17 cellular contexts compared by ENCODE assay signal in genomic region chr22:37740455-37741311, GRCh38. TPM values are rescaled to one million over a fixed set of nuclear protein-coding genes. Genes with fewer than 3 reads are reported as not detected.
DNase-seq lines count a peak whose midpoint lies in the region; ATAC-seq and TF ChIP-seq lines count a peak whose summit lies in the region.
"Had no signal": no experiment of that assay in that cellular context is flagged by ENCODE, and none has a peak within 500 bp of the region (broad histone marks: within the 10 kb centered on the region; RNA-seq: fewer than 3 reads in every experiment).

No MANE protein-coding gene starts in this region.

- H3K27ac ChIP-seq in right cardiac atrium (ENCODE audit: low read length), result no peak overlapping the region
- H3K27ac ChIP-seq: 22Rv1 had no signal

- H3K9me3 Mint-ChIP-seq in stimulated activated naive B cell treated with anti-CD40 and anti-IgM and Interleukin-4, amounts not matched to agents 10 μg/mL and 1 μg/mL and 100 μg/mL, for 72 hours, result no peaks in the 10 kb centered on the region
- H3K9me3 Mint-ChIP-seq: activated naive CD4-positive, alpha-beta T cell treated with anti-CD3 and anti-CD28 coated beads for 36 hours had no signal

- no peak overlapping the region for H3K4me3 Mint-ChIP-seq in stimulated activated naive B cell treated with anti-CD40 and anti-IgM and Interleukin-4, amounts not matched to agents 10 μg/mL and 1 μg/mL and 100 μg/mL, for 72 hours
- H3K4me3 Mint-ChIP-seq: activated naive CD4-positive, alpha-beta T cell treated with anti-CD3 and anti-CD28 coated beads for 36 hours had no signal

- no peak overlapping the region for H3K4me3 ChIP-seq in right cardiac atrium (ENCODE audit: low read length)

- H3K27ac Mint-ChIP-seq in stimulated activated naive B cell treated with anti-CD40 and anti-IgM and Interleukin-4, amounts not matched to agents 10 μg/mL and 1 μg/mL and 100 μg/mL, for 72 hours, result peak overlapping the region; percentile 66
- H3K27ac Mint-ChIP-seq: activated naive CD4-positive, alpha-beta T cell treated with anti-CD3 and anti-CD28 coated beads for 36 hours had no signal

- H3K4me1 Mint-ChIP-seq in stimulated activated naive B cell treated with anti-CD40 and anti-IgM and Interleukin-4, amounts not matched to agents 10 μg/mL and 1 μg/mL and 100 μg/mL, for 72 hours, result peaks cover 8 to 13% of the 10 kb centered on the region in 2 donors

- H3K27me3 Mint-ChIP-seq in stimulated activated naive B cell treated with anti-CD40 and anti-IgM and Interleukin-4, amounts not matched to agents 10 μg/mL and 1 μg/mL and 100 μg/mL, for 72 hours, result peaks cover 5 to 10% of the 10 kb centered on the region in 2 donors

- intact Hi-C loops in right cardiac atrium (cut with DNase I), result loop anchor here in 1 of 4 donors (5.0 kb wide), 1 partner anchor 38 kb away; no protein-coding TSS in a partner anchor

- DNase-seq in DMS53 (lab: John Stamatoyannopoulos, UW) (peak; percentile 17), DMS53 treated with DMSO at 0.1 percent for 48 hours (lab: John Stamatoyannopoulos, UW; ENCODE audit: unreplicated experiment) (no peak), right cardiac atrium (peak in 2 of 3 donors; percentile 63 to 74), T-helper 9 cell (no peak), NCI-H446 treated with DMSO at 0.1 percent for 48 hours (lab: John Stamatoyannopoulos, UW) (no peak)
- DNase-seq in stimulated activated naive B cell treated with anti-CD40 and anti-IgM and Interleukin-4, amounts not matched to agents 10 μg/mL and 1 μg/mL and 100 μg/mL, for 72 hours, result no peak
- DNase-seq: activated CD4-positive, CD25-positive, alpha-beta regulatory T cell treated with anti-CD3 and anti-CD28 coated beads, Interleukin-2, amount 50 U/mL, for 72 hours; activated naive CD4-positive, alpha-beta T cell treated with anti-CD3 and anti-CD28 coated beads for 36 hours; dermis blood vessel endothelial cell; DMS 273 treated with DMSO at 0.1 percent for 48 hours; NCI-H1436 treated with DMSO at 0.1 percent for 48 hours; occipital lobe; stimulated activated CD4-positive, alpha-beta T cell treated with anti-CD3 and anti-CD28 coated beads, Interleukin-4, amount 100 ng/mL, for 1 hour had no signal

- H3K4me1 ChIP-seq in right cardiac atrium (ENCODE audit: control insufficient read depth, insufficient read depth, low read length), result peaks cover 8% of the 10 kb centered on the region

- no peaks in the 10 kb centered on the region for H3K9me3 ChIP-seq in right cardiac atrium (ENCODE audit: control insufficient read depth, low read length)

- WGBS in right cardiac atrium, result 56% methylated on average over 22 of the region's 22 CpGs

- H3K27me3 ChIP-seq in right cardiac atrium (ENCODE audit: control insufficient read depth, insufficient read depth), result no peaks in the 10 kb centered on the region

- no peaks in the 10 kb centered on the region for H3K36me3 Mint-ChIP-seq in stimulated activated naive B cell treated with anti-CD40 and anti-IgM and Interleukin-4, amounts not matched to agents 10 μg/mL and 1 μg/mL and 100 μg/mL, for 72 hours

- ATAC-seq in SK-N-SH treated with all-trans-retinoic acid at 6 μM for 48 hours, result peak; percentile 5; the same call in 2 of the 3 replicates
- peak in 1 of 2 donors; percentile 1 for ATAC-seq in right cardiac atrium
- no peak for ATAC-seq in stimulated activated naive B cell treated with anti-CD40 and anti-IgM and Interleukin-4, amounts not matched to agents 10 μg/mL and 1 μg/mL and 100 μg/mL, for 72 hours (replicated peaks)
- no peak for ATAC-seq in GM18498 (IDR thresholded peaks at IDR 0.05; ENCODE audit: unreplicated experiment)
- ATAC-seq: left colon had no signal

TF ChIP-seq in SK-N-SH treated with all-trans-retinoic acid at 6 μM for 48 hours, 23 proteins besides CTCF, POLR2A, EP300 and RAD21:
- no peak for TF ChIP-seq ZNF70 (CRISPR knock-in tag; IDR thresholded peaks at IDR 0.05)
- TF ChIP-seq, protein P1, sequence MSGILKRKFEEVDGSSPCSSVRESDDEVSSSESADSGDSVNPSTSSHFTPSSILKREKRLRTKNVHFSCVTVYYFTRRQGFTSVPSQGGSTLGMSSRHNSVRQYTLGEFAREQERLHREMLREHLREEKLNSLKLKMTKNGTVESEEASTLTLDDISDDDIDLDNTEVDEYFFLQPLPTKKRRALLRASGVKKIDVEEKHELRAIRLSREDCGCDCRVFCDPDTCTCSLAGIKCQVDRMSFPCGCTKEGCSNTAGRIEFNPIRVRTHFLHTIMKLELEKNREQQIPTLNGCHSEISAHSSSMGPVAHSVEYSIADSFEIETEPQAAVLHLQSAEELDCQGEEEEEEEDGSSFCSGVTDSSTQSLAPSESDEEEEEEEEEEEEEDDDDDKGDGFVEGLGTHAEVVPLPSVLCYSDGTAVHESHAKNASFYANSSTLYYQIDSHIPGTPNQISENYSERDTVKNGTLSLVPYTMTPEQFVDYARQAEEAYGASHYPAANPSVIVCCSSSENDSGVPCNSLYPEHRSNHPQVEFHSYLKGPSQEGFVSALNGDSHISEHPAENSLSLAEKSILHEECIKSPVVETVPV (CRISPR knock-in tag; IDR thresholded peaks at IDR 0.05), result no peak
- TF ChIP-seq ISL1 (CRISPR knock-in tag; IDR thresholded peaks at IDR 0.05), result no peak
- TF ChIP-seq, protein P2, sequence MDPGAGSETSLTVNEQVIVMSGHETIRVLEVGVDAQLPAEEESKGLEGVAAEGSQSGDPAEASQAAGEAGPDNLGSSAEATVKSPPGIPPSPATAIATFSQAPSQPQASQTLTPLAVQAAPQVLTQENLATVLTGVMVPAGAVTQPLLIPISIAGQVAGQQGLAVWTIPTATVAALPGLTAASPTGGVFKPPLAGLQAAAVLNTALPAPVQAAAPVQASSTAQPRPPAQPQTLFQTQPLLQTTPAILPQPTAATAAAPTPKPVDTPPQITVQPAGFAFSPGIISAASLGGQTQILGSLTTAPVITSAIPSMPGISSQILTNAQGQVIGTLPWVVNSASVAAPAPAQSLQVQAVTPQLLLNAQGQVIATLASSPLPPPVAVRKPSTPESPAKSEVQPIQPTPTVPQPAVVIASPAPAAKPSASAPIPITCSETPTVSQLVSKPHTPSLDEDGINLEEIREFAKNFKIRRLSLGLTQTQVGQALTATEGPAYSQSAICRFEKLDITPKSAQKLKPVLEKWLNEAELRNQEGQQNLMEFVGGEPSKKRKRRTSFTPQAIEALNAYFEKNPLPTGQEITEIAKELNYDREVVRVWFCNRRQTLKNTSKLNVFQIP (CRISPR knock-in tag; IDR thresholded peaks at IDR 0.05; ENCODE audit: borderline replicate concordance, low read depth), result no peak
- no peak for TF ChIP-seq TOX (CRISPR knock-in tag; IDR thresholded peaks at IDR 0.05; ENCODE audit: borderline replicate concordance)
- TF ChIP-seq TCF4 (CRISPR knock-in tag; IDR thresholded peaks at IDR 0.05; ENCODE audit: borderline replicate concordance), result no peak
- TF ChIP-seq PPARA (CRISPR knock-in tag; IDR thresholded peaks at IDR 0.05; ENCODE audit: borderline replicate concordance), result no peak
- no peak for TF ChIP-seq ZFP3 (CRISPR knock-in tag; IDR thresholded peaks at IDR 0.05)
- no peak for TF ChIP-seq OSR1 (CRISPR knock-in tag; IDR thresholded peaks at IDR 0.05)
- TF ChIP-seq, protein P3, sequence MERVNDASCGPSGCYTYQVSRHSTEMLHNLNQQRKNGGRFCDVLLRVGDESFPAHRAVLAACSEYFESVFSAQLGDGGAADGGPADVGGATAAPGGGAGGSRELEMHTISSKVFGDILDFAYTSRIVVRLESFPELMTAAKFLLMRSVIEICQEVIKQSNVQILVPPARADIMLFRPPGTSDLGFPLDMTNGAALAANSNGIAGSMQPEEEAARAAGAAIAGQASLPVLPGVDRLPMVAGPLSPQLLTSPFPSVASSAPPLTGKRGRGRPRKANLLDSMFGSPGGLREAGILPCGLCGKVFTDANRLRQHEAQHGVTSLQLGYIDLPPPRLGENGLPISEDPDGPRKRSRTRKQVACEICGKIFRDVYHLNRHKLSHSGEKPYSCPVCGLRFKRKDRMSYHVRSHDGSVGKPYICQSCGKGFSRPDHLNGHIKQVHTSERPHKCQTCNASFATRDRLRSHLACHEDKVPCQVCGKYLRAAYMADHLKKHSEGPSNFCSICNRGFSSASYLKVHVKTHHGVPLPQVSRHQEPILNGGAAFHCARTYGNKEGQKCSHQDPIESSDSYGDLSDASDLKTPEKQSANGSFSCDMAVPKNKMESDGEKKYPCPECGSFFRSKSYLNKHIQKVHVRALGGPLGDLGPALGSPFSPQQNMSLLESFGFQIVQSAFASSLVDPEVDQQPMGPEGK (CRISPR knock-in tag; IDR thresholded peaks at IDR 0.05; ENCODE audit: borderline replicate concordance), result no peak
- TF ChIP-seq RARB (CRISPR knock-in tag; IDR thresholded peaks at IDR 0.05), result no peak
- TF ChIP-seq SNAI2 (CRISPR knock-in tag; IDR thresholded peaks at IDR 0.05), result no peak
- TF ChIP-seq CSDC2 (CRISPR knock-in tag; IDR thresholded peaks at IDR 0.05), result no peak

RNA-seq across cellular contexts. Expression of gene TRIOBP, which starts 43.8 kb away (rescaled TPM):
- 100 to 1,000 TPM in 1 of 4 donors, 10 to 100 TPM in 3; 84.8 to 105 (median 92.5) TPM for total RNA-seq in right cardiac atrium
- polyA plus RNA-seq in right cardiac atrium, result 82.1 TPM

RNA-seq across cellular contexts. Expression of gene NOL12, which starts 54.5 kb away (rescaled TPM):
- 10 to 100 TPM; 13.5 to 16.4 (median 14.4) TPM for total RNA-seq in right cardiac atrium
- polyA plus RNA-seq in right cardiac atrium, result 16.3 TPM

Comparison
In these comparisons a context has a peak if more than half of its experiments do, and no peak if none do; other contexts are left out.
1. DNase-seq: peak in DMS53 (single experiment) and right cardiac atrium (2 of 3); none in DMS53 treated with DMSO at 0.1 percent for 48 hours (single experiment), stimulated activated naive B cell treated with anti-CD40 and anti-IgM and Interleukin-4, amounts not matched to agents 10 μg/mL and 1 μg/mL and 100 μg/mL, for 72 hours (single experiment), T-helper 9 cell (single experiment) and NCI-H446 treated with DMSO at 0.1 percent for 48 hours (single experiment).